Comparison of ENCODE assay signal across 22 cellular contexts in the genomic region with DNA sequence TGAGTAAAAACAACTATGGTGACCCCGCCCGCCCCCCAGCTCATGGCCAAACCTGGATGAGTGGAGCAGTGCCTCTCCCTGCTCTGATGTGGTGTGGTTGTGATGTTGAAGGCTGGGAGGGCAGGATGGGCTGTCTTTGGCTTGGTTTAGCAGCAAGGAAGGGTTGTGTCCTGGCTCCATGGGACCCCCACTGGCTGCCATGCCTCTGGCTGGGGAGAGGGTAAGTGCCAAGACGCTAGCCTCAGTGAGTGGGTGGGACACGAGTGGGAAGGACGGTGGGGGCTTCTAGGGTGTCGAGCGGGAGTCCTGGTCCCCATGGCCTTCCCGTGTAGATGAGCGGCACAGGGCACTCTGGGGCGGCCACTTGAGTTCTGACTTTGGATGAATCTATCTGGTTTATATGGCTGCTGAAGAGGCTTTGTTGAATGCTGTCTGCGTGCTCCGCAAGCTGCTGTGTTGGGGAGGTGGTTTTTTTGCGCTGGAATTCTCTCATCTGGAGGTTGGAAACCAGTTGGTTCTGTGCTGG. TPM values are rescaled to one million over a fixed set of nuclear protein-coding genes. Genes with fewer than 3 reads are reported as not detected.
DNase-seq lines count a peak whose midpoint lies in the region; TF ChIP-seq lines count a peak whose summit lies in the region.
"Had no signal": no experiment of that assay in that cellular context is flagged by ENCODE, and none has a peak within 500 bp of the region (broad histone marks: within the 10 kb centered on the region; RNA-seq: fewer than 3 reads in every experiment).

No MANE protein-coding gene starts in this region.

- no peak overlapping the region for H3T11ph ChIP-seq in H9 (ENCODE audit: low read length)

- no peak overlapping the region for H3K14ac ChIP-seq in H9 (ENCODE audit: insufficient read depth, low read length)

- no peak for TF ChIP-seq POLR2A in esophagus squamous epithelium (IDR thresholded peaks at IDR 0.05)
- TF ChIP-seq POLR2A in sigmoid colon (IDR thresholded peaks at IDR 0.05) = no peak

- no peak overlapping the region for H3K23ac ChIP-seq in H9 (ENCODE audit: insufficient read length, low read depth, low read length)

- no peak overlapping the region for H3K18ac ChIP-seq in H9 (ENCODE audit: insufficient read length, low read depth, low read length)

- intact Hi-C loops in esophagus squamous epithelium (cut with DNase I) (no loop called here), sigmoid colon (cut with DNase I) (loop anchor here (5.0 kb wide), 1 partner anchor 76 kb away; no protein-coding TSS in a partner anchor)

- H3K27ac ChIP-seq in H9 (ENCODE audit: insufficient read length, low read depth, low read length) = no peak overlapping the region
- peak overlapping the region; percentile 98 for H3K27ac ChIP-seq in RWPE1
- peak overlapping the region; percentile 90 to 96 (median 94) for H3K27ac ChIP-seq in esophagus squamous epithelium
- H3K27ac ChIP-seq in sigmoid colon = peak overlapping the region in 3 of 4 donors; percentile 66 to 74 (median 68)

- TF ChIP-seq CTCF in H9 (conservative IDR thresholded peaks at IDR 0.05) (no peak), RWPE1 (conservative IDR thresholded peaks at IDR 0.05; ENCODE audit: low read depth) (no peak), esophagus squamous epithelium (IDR thresholded peaks at IDR 0.05) (no peak), sigmoid colon (IDR thresholded peaks at IDR 0.05) (no peak), GM10248 (IDR thresholded peaks at IDR 0.05; ENCODE audit: control extremely low read depth, extremely low read depth, low read depth, missing control alignments) (no peak)

- H3K27me3 Mint-ChIP-seq in H9 (ENCODE audit: low read depth) = peaks cover 23% of the 10 kb centered on the region

- no peaks in the 10 kb centered on the region for H3K4me1 ChIP-seq in H9 (ENCODE audit: insufficient read depth, low read length)
- H3K4me1 ChIP-seq in esophagus squamous epithelium = peaks cover 17 to 84% (median 48%) of the 10 kb centered on the region in 3 donors
- H3K4me1 ChIP-seq in sigmoid colon = peaks cover 0 to 43% (median 36%) of the 10 kb centered on the region in 4 donors

- H2BK120ac ChIP-seq in H9 (ENCODE audit: low read depth, low read length, poor library complexity, severe bottlenecking) = no peak overlapping the region

- POLR2A ChIA-PET in RWPE1 (lab: Yijun Ruan, JAX; ENCODE audit: low non-redundant PET) (interaction anchor here (1.1 kb wide), 1 partner anchor 16 kb away, joined by 3 read pairs; no protein-coding TSS in a partner anchor), GM10248 (lab: Yijun Ruan, JAX) (no interaction called here)

- no peaks in the 10 kb centered on the region for H3K9me3 ChIP-seq in H9 (ENCODE audit: control insufficient read depth, low read depth, low read length)
- H3K9me3 ChIP-seq in esophagus squamous epithelium = no peaks in the 10 kb centered on the region
- H3K9me3 ChIP-seq in sigmoid colon = no peaks in the 10 kb centered on the region
- H3K9me3 ChIP-seq: tibial artery had no signal

- H3K23me2 ChIP-seq in H9 (ENCODE audit: insufficient read length, low read depth, low read length, poor library complexity, severe bottlenecking) = peaks cover 9% of the 10 kb centered on the region

- no peak overlapping the region for H3K9ac ChIP-seq in H9 (ENCODE audit: extremely low read depth, insufficient read length, low read length)

- H3K4me1 Mint-ChIP-seq in H9 = peaks cover 17 to 42% of the 10 kb centered on the region in 2 experiments

- no CpG with 5 or more reads among the region's 13 CpGs for WGBS in H9 (ENCODE audit: extremely low coverage, insufficient read length, low lambda C conversion rate)
- WGBS in esophagus squamous epithelium, 2 donors = 56 to 73% methylated on average over 3 to 9 of the region's 13 CpGs
- WGBS in sigmoid colon, 2 donors = 93% methylated on average over 13 of the region's 13 CpGs

- H4K5ac ChIP-seq in H9 (ENCODE audit: insufficient read length, low read depth, low read length) = no peak overlapping the region

- H3K4ac ChIP-seq in H9 (ENCODE audit: low read depth, low read length) = no peak overlapping the region

- H3K36me3 Mint-ChIP-seq in H9 (ENCODE audit: insufficient read depth in 1 of 3, low read depth in 3 of 3) = no peaks in the 10 kb centered on the region
- H3K36me3 Mint-ChIP-seq: activated CD8-positive, alpha-beta memory T cell treated with anti-CD3 and anti-CD28 coated beads, Interleukin-2, amount 10 ng/mL, durations not matched to agents 7 days and 5 days; natural killer cell had no signal

- H4K20me1 ChIP-seq in H9 (ENCODE audit: control insufficient read depth, insufficient read depth, insufficient read length) = no peaks in the 10 kb centered on the region

- no peak overlapping the region for H2BK5ac ChIP-seq in H9 (ENCODE audit: insufficient read length, low read length)

- no peaks in the 10 kb centered on the region for H3K36me3 ChIP-seq in esophagus squamous epithelium
- no peaks in the 10 kb centered on the region for H3K36me3 ChIP-seq in sigmoid colon
- H3K36me3 ChIP-seq: tibial artery had no signal

- no peak for TF ChIP-seq EP300 in sigmoid colon (IDR thresholded peaks at IDR 0.05)

- H3K27me3 ChIP-seq in H9 (ENCODE audit: insufficient read depth, low read length) = no peaks in the 10 kb centered on the region
- H3K27me3 ChIP-seq in esophagus squamous epithelium = peaks cover 0 to 8% (median 0%) of the 10 kb centered on the region in 4 donors
- H3K27me3 ChIP-seq in sigmoid colon = no peaks in the 10 kb centered on the region
- H3K27me3 ChIP-seq: tibial artery had no signal

- H2BK20ac ChIP-seq in H9 (ENCODE audit: low read depth, low read length, poor library complexity, severe bottlenecking) = no peak overlapping the region

- no peak overlapping the region for H2BK15ac ChIP-seq in H9 (ENCODE audit: low read depth, low read length)

- peak overlapping the region; percentile 7 to 68 (median 15); a peak in 3 of 7 replicates for H3K27ac Mint-ChIP-seq in H9
- H3K27ac Mint-ChIP-seq: activated CD8-positive, alpha-beta memory T cell treated with anti-CD3 and anti-CD28 coated beads, Interleukin-2, amount 10 ng/mL, durations not matched to agents 7 days and 5 days; activated naive CD8-positive, alpha-beta T cell treated with anti-CD3 and anti-CD28 coated beads, Interleukin-2, amount 50 U/mL, for 24 hours; natural killer cell had no signal

- no peak overlapping the region for H4K91ac ChIP-seq in H9 (ENCODE audit: insufficient read length, low read depth, low read length)

- H4K8ac ChIP-seq in H9 (replicated peaks; ENCODE audit: insufficient read length, low read depth, low read length) = no peak overlapping the region

- DNase-seq in H9 (no peak), RWPE1 (ENCODE audit: low spot score) (no peak), esophagus squamous epithelium (lab: John Stamatoyannopoulos, UW) (no peak), sigmoid colon (no peak), SHP77 treated with DMSO at 0.1 percent for 48 hours (lab: John Stamatoyannopoulos, UW) (no peak), NCI-H524 treated with DMSO at 0.1 percent for 48 hours (lab: John Stamatoyannopoulos, UW) (no peak), T-helper 1 cell (no peak), GM10248 (ENCODE audit: extremely low spot score) (no peak)
- DNase-seq: activated CD4-positive, alpha-beta T cell treated with anti-CD3 and anti-CD28 coated beads for 4 hours; activated CD8-positive, alpha-beta memory T cell treated with anti-CD3 and anti-CD28 coated beads, Interleukin-2, amount 10 ng/mL, durations not matched to agents 7 days and 5 days; activated naive CD8-positive, alpha-beta T cell treated with anti-CD3 and anti-CD28 coated beads, Interleukin-2, amount 50 U/mL, for 24 hours; DND-41; H7; islet precursor cell; mesendoderm; natural killer cell; NCI-H1105 treated with DMSO at 0.1 percent for 48 hours; NCI-H510A; stimulated activated CD4-positive, alpha-beta T cell treated with anti-CD3 and anti-CD28 coated beads, Interleukin-2, amount 100 ng/mL, for 48 hours; stimulated activated naive CD4-positive, alpha-beta T cell treated with Interleukin-2 at 50 U/mL for 16 hours; tibial artery had no signal

- H2AFZ ChIP-seq in H9 (ENCODE audit: low read length) = no peak overlapping the region

- H3K79me2 ChIP-seq in H9 (ENCODE audit: insufficient read depth, low read length) = peaks cover 2% of the 10 kb centered on the region; the same call in 1 of the 2 replicates

- CTCF ChIA-PET in RWPE1 (lab: Yijun Ruan, JAX) (interaction anchor here (0.7 to 3.1 kb wide), 5 partner anchors 13 to 151 kb away, joined by 3 to 23 read pairs (median 5); no protein-coding TSS in a partner anchor), GM10248 (lab: Yijun Ruan, JAX) (no interaction called here)

- no peaks in the 10 kb centered on the region for H3K9me3 Mint-ChIP-seq in H9
- H3K9me3 Mint-ChIP-seq: activated naive CD8-positive, alpha-beta T cell treated with anti-CD3 and anti-CD28 coated beads, Interleukin-2, amount 50 U/mL, for 24 hours; natural killer cell had no signal

- no peak overlapping the region for H3K4me2 ChIP-seq in H9 (ENCODE audit: insufficient read depth, insufficient read length, low read length)
- H3K4me2 ChIP-seq: smooth muscle cell had no signal

- 0 out of 5 replicates have a peak overlapping the region, but pooled peaks of 1 of the 2 experiments have one; percentile 32 for H3K4me3 Mint-ChIP-seq in H9
- H3K4me3 Mint-ChIP-seq: activated CD8-positive, alpha-beta memory T cell treated with anti-CD3 and anti-CD28 coated beads, Interleukin-2, amount 10 ng/mL, durations not matched to agents 7 days and 5 days; activated naive CD8-positive, alpha-beta T cell treated with anti-CD3 and anti-CD28 coated beads, Interleukin-2, amount 50 U/mL, for 24 hours; natural killer cell had no signal

- H2AK5ac ChIP-seq in H9 (ENCODE audit: insufficient read length, low read length) = no peak overlapping the region

- peaks cover 3% of the 10 kb centered on the region for H3K79me1 ChIP-seq in H9 (ENCODE audit: insufficient read depth, low read depth, low read length, poor library complexity, severe bottlenecking)

- H3K4me3 ChIP-seq in esophagus squamous epithelium = peak overlapping the region in 3 of 4 donors; percentile 66 to 83 (median 73)
- no peak overlapping the region for H3K4me3 ChIP-seq in sigmoid colon
- H3K4me3 ChIP-seq: smooth muscle cell had no signal

- no peak overlapping the region for H3K56ac ChIP-seq in H9 (ENCODE audit: insufficient read length, low read depth, low read length)

- no peak overlapping the region for H2BK12ac ChIP-seq in H9 (ENCODE audit: insufficient read length, low read depth, low read length)

RNA-seq across cellular contexts. Expression of gene DAB2IP, which starts 50.4 kb away (rescaled TPM):
- total RNA-seq in H9 (2021) (22.0 and 22.6 TPM in 2 replicates), esophagus squamous epithelium (10 to 100 TPM; 28.3 to 48.8 (median 38.1) TPM), sigmoid colon (10 to 100 TPM; 20.1 to 50.7 (median 39.9) TPM)
- polyA plus RNA-seq in sigmoid colon = 10 to 100 TPM; 25.8 to 52.4 (median 34.7) TPM

Comparison
In these comparisons a context has a peak if more than half of its experiments do, and no peak if none do; other contexts are left out.
1. H3K4me3 ChIP-seq: peak in esophagus squamous epithelium (3 of 4); none in sigmoid colon (0 of 4).